26 cellular contexts compared by ENCODE assay signal in genomic region chr12:26379777-26380467, GRCh38.
"Had no signal": no experiment of that assay in that cellular context is flagged by ENCODE, and none has a peak within 500 bp of the region (broad histone marks: within the 10 kb centered on the region; RNA-seq: fewer than 3 reads in every experiment).

No MANE protein-coding gene starts in this region.

- ATAC-seq: foreskin keratinocyte; gastroesophageal sphincter; left colon; lower lobe of right lung; naive thymus-derived CD8-positive, alpha-beta T cell; stimulated activated effector memory CD8-positive, alpha-beta T cell treated with anti-CD3 and anti-CD28 coated beads, Interleukin-12 subunit alpha, Interleukin-12 subunit beta, amount 100 ng/mL, for 72 hours; stimulated activated naive CD8-positive, alpha-beta T cell treated with anti-CD3 and anti-CD28 coated beads, Interleukin-15, Interleukin-2, amounts not matched to agents 100 U/mL and 50 U/mL, for 24 hours had no signal

- H3K9me3 Mint-ChIP-seq: type B pancreatic cell had no signal

- H3K27ac ChIP-seq: esophagus muscularis mucosa, foreskin keratinocyte, gastroesophageal sphincter, heart left ventricle, lower lobe of right lung, prostate gland, sigmoid colon, testis, tibial artery had no signal

- H3K4me1 Mint-ChIP-seq: stimulated activated effector memory CD8-positive, alpha-beta T cell treated with anti-CD3 and anti-CD28 coated beads, Interleukin-12 subunit alpha, Interleukin-12 subunit beta, amount 100 ng/mL, for 72 hours had no signal

- H3K9me3 ChIP-seq: esophagus muscularis mucosa, gastroesophageal sphincter, lower lobe of right lung, prostate gland, sigmoid colon, testis, tibial artery had no signal

- DNase-seq: dorsolateral prefrontal cortex; effector CD4-positive, alpha-beta T cell; foreskin keratinocyte; heart left ventricle; hippocampal formation; kidney glomerular epithelial cell; left colon; left ventricle myocardium superior; lower lobe of right lung; naive thymus-derived CD8-positive, alpha-beta T cell; nephron progenitor cell; nucleus accumbens; right cardiac atrium; sigmoid colon; stimulated activated CD4-positive, alpha-beta T cell treated with anti-CD3 and anti-CD28 coated beads, Interleukin-2, amount 100 ng/mL, for 24 hours; stimulated activated CD4-positive, alpha-beta T cell treated with anti-CD3 and anti-CD28 coated beads, Interleukin-4, amount 100 ng/mL, for 24 hours; stimulated activated naive CD8-positive, alpha-beta T cell treated with anti-CD3 and anti-CD28 coated beads, Interleukin-15, Interleukin-2, amounts not matched to agents 100 U/mL and 50 U/mL, for 24 hours; substantia nigra; testis; tibial artery had no signal

- H3K27ac Mint-ChIP-seq: naive thymus-derived CD8-positive, alpha-beta T cell; nephron progenitor cell; stimulated activated effector memory CD8-positive, alpha-beta T cell treated with anti-CD3 and anti-CD28 coated beads, Interleukin-12 subunit alpha, Interleukin-12 subunit beta, amount 100 ng/mL, for 72 hours; type B pancreatic cell had no signal

- H3K27me3 Mint-ChIP-seq: naive thymus-derived CD8-positive, alpha-beta T cell; type B pancreatic cell had no signal

- FAIRE-seq: islet of Langerhans had no signal

- H3K4me3 ChIP-seq: dorsolateral prefrontal cortex, esophagus muscularis mucosa, gastroesophageal sphincter, heart left ventricle, lower lobe of right lung, prostate gland, sigmoid colon, testis, tibial artery had no signal

- H3K4me1 ChIP-seq: foreskin keratinocyte, gastroesophageal sphincter, prostate gland, sigmoid colon, tibial artery had no signal

- H3K4me3 Mint-ChIP-seq: naive thymus-derived CD8-positive, alpha-beta T cell; nephron progenitor cell; stimulated activated effector memory CD8-positive, alpha-beta T cell treated with anti-CD3 and anti-CD28 coated beads, Interleukin-12 subunit alpha, Interleukin-12 subunit beta, amount 100 ng/mL, for 72 hours; type B pancreatic cell had no signal

- H3K27me3 ChIP-seq: dorsolateral prefrontal cortex, esophagus muscularis mucosa, foreskin keratinocyte, gastroesophageal sphincter, heart left ventricle, sigmoid colon, testis, tibial artery had no signal

- H3K36me3 Mint-ChIP-seq: stimulated activated effector memory CD8-positive, alpha-beta T cell treated with anti-CD3 and anti-CD28 coated beads, Interleukin-12 subunit alpha, Interleukin-12 subunit beta, amount 100 ng/mL, for 72 hours had no signal

- H3K36me3 ChIP-seq: prostate gland had no signal
